Comparison of ENCODE assay signal across 1 cellular context in genomic region chr12:46268617-46269428, GRCh38.
TF ChIP-seq lines count a peak whose summit lies in the region.

Gene SLC38A1, minus strand, starts transcription at chr12:46269043. Its CDS starts 29,243 bp downstream, at chr12:46239800.

TF ChIP-seq in WTC11, 78 proteins besides CTCF, POLR2A, EP300 and RAD21 (continued from another document and continues in another):
- TF ChIP-seq ZBTB21 (CRISPR knock-in tag; IDR thresholded peaks at IDR 0.05; ENCODE audit: borderline replicate concordance): peak; percentile 83; the same call in 1 of the 2 replicates
- peak; percentile 61 for TF ChIP-seq E2F5 (CRISPR knock-in tag; IDR thresholded peaks at IDR 0.05)
- peak; percentile 71 for TF ChIP-seq ATF3 (CRISPR knock-in tag; conservative IDR thresholded peaks at IDR 0.05)
- no peak for TF ChIP-seq PREB (CRISPR knock-in tag; IDR thresholded peaks at IDR 0.05; ENCODE audit: borderline replicate concordance)
- TF ChIP-seq USF1 (CRISPR knock-in tag; IDR thresholded peaks at IDR 0.05): peak; percentile 90
- no peak for TF ChIP-seq NFATC4 (CRISPR knock-in tag; IDR thresholded peaks at IDR 0.05)
- TF ChIP-seq ETV6 (CRISPR knock-in tag; IDR thresholded peaks at IDR 0.05): peak; percentile 78
- TF ChIP-seq GABPB1 (CRISPR knock-in tag; IDR thresholded peaks at IDR 0.05): peak; percentile 100
- peak; percentile 70; the same call in 1 of the 2 replicates for TF ChIP-seq AR (CRISPR knock-in tag; IDR thresholded peaks at IDR 0.05)
- TF ChIP-seq FOXJ3 (CRISPR knock-in tag; IDR thresholded peaks at IDR 0.05; ENCODE audit: borderline replicate concordance): no peak
- no peak for TF ChIP-seq OVOL2 (CRISPR knock-in tag; IDR thresholded peaks at IDR 0.05; ENCODE audit: borderline replicate concordance)
- TF ChIP-seq MLX (CRISPR knock-in tag; IDR thresholded peaks at IDR 0.05): peak; percentile 91; the same call in 1 of the 2 replicates
- no peak for TF ChIP-seq ZSCAN18 (CRISPR knock-in tag; IDR thresholded peaks at IDR 0.05)
- peak; percentile 96 for TF ChIP-seq FOXP1 (CRISPR knock-in tag; IDR thresholded peaks at IDR 0.05; ENCODE audit: borderline replicate concordance)
- no peak; the same call in 1 of the 2 replicates for TF ChIP-seq ZNF138 (CRISPR knock-in tag; conservative IDR thresholded peaks at IDR 0.05)
- peak; percentile 87; the same call in 1 of the 2 replicates for TF ChIP-seq KAT7 (CRISPR knock-in tag; IDR thresholded peaks at IDR 0.05; ENCODE audit: borderline replicate concordance)
- TF ChIP-seq ATF1 (CRISPR knock-in tag; IDR thresholded peaks at IDR 0.05): peak; percentile 80; the same call in 1 of the 2 replicates
- peak; percentile 93 for TF ChIP-seq NFE2L1 (CRISPR knock-in tag; IDR thresholded peaks at IDR 0.05)
- peak; percentile 46 for TF ChIP-seq JUN (CRISPR knock-in tag; IDR thresholded peaks at IDR 0.05)
- no peak for TF ChIP-seq EMX1 (CRISPR knock-in tag; IDR thresholded peaks at IDR 0.05)
- TF ChIP-seq AFF4 (CRISPR knock-in tag; IDR thresholded peaks at IDR 0.05; ENCODE audit: borderline replicate concordance): peak; percentile 55; the same call in 1 of the 2 replicates
- no peak for TF ChIP-seq ZMAT4 (CRISPR knock-in tag; IDR thresholded peaks at IDR 0.05)
- TF ChIP-seq TEAD1 (CRISPR knock-in tag; IDR thresholded peaks at IDR 0.05): no peak
- peak; percentile 56; the same call in 1 of the 2 replicates for TF ChIP-seq IRF1 (CRISPR knock-in tag; IDR thresholded peaks at IDR 0.05)
- TF ChIP-seq ARID4B (CRISPR knock-in tag; IDR thresholded peaks at IDR 0.05; ENCODE audit: borderline replicate concordance): peak; percentile 83
- peak; percentile 78 for TF ChIP-seq FOXK1 (CRISPR knock-in tag; IDR thresholded peaks at IDR 0.05)
- peak; percentile 62 for TF ChIP-seq ZNF281 (CRISPR knock-in tag; IDR thresholded peaks at IDR 0.05)
- no peak for TF ChIP-seq ZNF423 (CRISPR knock-in tag; IDR thresholded peaks at IDR 0.05)
